Comparison of ENCODE assay signal across 16 cellular contexts in the genomic region with DNA sequence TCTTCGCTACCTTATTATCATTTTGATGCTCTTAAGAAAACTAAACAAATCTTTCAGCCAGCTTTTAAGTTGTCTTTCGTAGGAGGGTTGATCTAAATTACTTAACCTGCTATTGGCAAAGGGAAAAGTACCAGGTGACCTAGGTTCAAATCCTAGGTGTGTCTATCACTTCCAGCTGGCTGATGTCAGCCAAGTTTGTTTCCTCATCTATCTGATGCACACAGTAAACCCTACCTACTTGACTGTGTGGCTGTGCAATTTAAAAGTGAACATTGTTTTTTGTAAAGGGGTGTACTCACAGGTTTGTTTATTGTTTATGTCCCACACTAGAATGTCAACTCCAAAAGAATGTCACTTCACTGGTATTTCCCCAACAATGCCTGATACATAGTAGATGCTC. TPM values are rescaled to one million over a fixed set of nuclear protein-coding genes. Genes with fewer than 3 reads are reported as not detected.
DNase-seq lines count a peak whose midpoint lies in the region; ATAC-seq, FAIRE-seq and TF ChIP-seq lines count a peak whose summit lies in the region.
"Had no signal": no experiment of that assay in that cellular context is flagged by ENCODE, and none has a peak within 500 bp of the region (broad histone marks: within the 10 kb centered on the region; RNA-seq: fewer than 3 reads in every experiment).

No MANE protein-coding gene starts in this region.

- H3K27ac ChIP-seq in A549: peak overlapping the region; percentile 67 to 93
- peak overlapping the region in 1 of 3 donors; percentile 48 for H3K27ac ChIP-seq in right lobe of liver
- peak overlapping the region; percentile 45 for H3K27ac ChIP-seq in suprapubic skin
- H3K27ac ChIP-seq: BLaER1 treated with 17β-estradiol and CSF1 and Interleukin-3, amounts not matched to agents 10 nM and 100 nM; GM23248 had no signal

- TF ChIP-seq POLR2A in A549 (IDR thresholded peaks at IDR 0.05; ENCODE audit: low read length) (no peak), right lobe of liver (IDR thresholded peaks at IDR 0.05) (no peak), suprapubic skin (IDR thresholded peaks at IDR 0.05) (no peak)

- H3K4me2 ChIP-seq in A549: no peak overlapping the region

- TF ChIP-seq EP300 in A549 (IDR thresholded peaks at IDR 0.05) (no peak), suprapubic skin (IDR thresholded peaks at IDR 0.05) (no peak)

- TF ChIP-seq RAD21 in A549 (conservative IDR thresholded peaks at IDR 0.05 in 1 of 2, IDR thresholded peaks at IDR 0.05 in 1 of 2): no peak

- no peak for FAIRE-seq in A549 (lab: Jason Lieb, UNC)
- FAIRE-seq: H54 had no signal

- H3K4me1 ChIP-seq in A549: peaks cover 39% of the 10 kb centered on the region
- H3K4me1 ChIP-seq in right lobe of liver: peaks cover 0 to 30% (median 3%) of the 10 kb centered on the region in 4 donors
- H3K4me1 ChIP-seq in suprapubic skin: peaks cover 15% of the 10 kb centered on the region

- DNase-seq in A549 (ENCODE audit: low read depth in 1 of 2, low spot score in 1 of 2) (no peak), epithelial cell of esophagus (ENCODE audit: low read depth) (peak; percentile 59), right lobe of liver (peak in 1 of 3 donors; percentile 55), suprapubic skin (ENCODE audit: low spot score in 2 of 2) (no peak), globus pallidus (ENCODE audit: low spot score) (no peak)
- DNase-seq in effector CD4-positive, alpha-beta T cell: no peak
- DNase-seq: 8988T; ACHN; CD4-positive, CD25-positive, alpha-beta regulatory T cell; DMS53; GF-D8; GM23248 had no signal

- ATAC-seq in A549 (no peak; a peak in 1 of 6 replicates), right lobe of liver (peak; percentile 55 to 70 (median 63)), GM19023 (IDR thresholded peaks at IDR 0.05; ENCODE audit: unreplicated experiment) (no peak)
- ATAC-seq: HCT116 had no signal

- H3K36me3 ChIP-seq in right lobe of liver (no peaks in the 10 kb centered on the region), suprapubic skin (no peaks in the 10 kb centered on the region)
- H3K36me3 ChIP-seq: BLaER1 treated with 17β-estradiol and CSF1 and Interleukin-3, amounts not matched to agents 10 nM and 100 nM had no signal

- WGBS in A549 (ENCODE audit: missing lambda C conversion rate): 85% methylated on average over 2 of the region's 2 CpGs
- WGBS in right lobe of liver (ENCODE audit: insufficient coverage, low coverage, low lambda C conversion rate, missing lambda C conversion rate): 30% methylated on average over 2 of the region's 2 CpGs
- 36% methylated on average over 2 of the region's 2 CpGs for WGBS in suprapubic skin

- H3K9me3 ChIP-seq in A549 (no peaks in the 10 kb centered on the region), right lobe of liver (no peaks in the 10 kb centered on the region), suprapubic skin (no peaks in the 10 kb centered on the region)
- H3K9me3 ChIP-seq: BLaER1 treated with 17β-estradiol and CSF1 and Interleukin-3, amounts not matched to agents 10 nM and 100 nM had no signal

- H3K27me3 ChIP-seq in right lobe of liver: no peaks in the 10 kb centered on the region
- no peaks in the 10 kb centered on the region for H3K27me3 ChIP-seq in suprapubic skin
- H3K27me3 ChIP-seq: BLaER1 treated with 17β-estradiol and CSF1 and Interleukin-3, amounts not matched to agents 10 nM and 100 nM had no signal

- no peak for TF ChIP-seq CTCF in A549 (IDR thresholded peaks at IDR 0.05)
- no peak for TF ChIP-seq CTCF in epithelial cell of esophagus (IDR thresholded peaks at IDR 0.05; ENCODE audit: insufficient read depth, low read depth, low read length, missing control alignments)
- TF ChIP-seq CTCF in right lobe of liver (IDR thresholded peaks at IDR 0.05): no peak
- no peak for TF ChIP-seq CTCF in suprapubic skin (IDR thresholded peaks at IDR 0.05)

- POLR2A ChIA-PET in A549 (lab: Yijun Ruan, JAX): interaction anchor here (0.9 kb wide), 1 partner anchor 28 kb away, joined by 3 read pairs; no protein-coding TSS in a partner anchor

- no peak overlapping the region for H3K4me3 ChIP-seq in A549
- H3K4me3 ChIP-seq in epithelial cell of esophagus (ENCODE audit: low read length): no peak overlapping the region
- no peak overlapping the region for H3K4me3 ChIP-seq in right lobe of liver
- H3K4me3 ChIP-seq in suprapubic skin: no peak overlapping the region
- H3K4me3 ChIP-seq: BLaER1 treated with 17β-estradiol and CSF1 and Interleukin-3, amounts not matched to agents 10 nM and 100 nM; GM23248 had no signal

- intact Hi-C loops in right lobe of liver (cut with DNase I): no loop called here

- CTCF ChIA-PET in A549 (lab: Yijun Ruan, JAX): interaction anchor here (0.7 to 2.7 kb wide), 3 partner anchors 25 to 140 kb away, joined by 3 to 10 read pairs (median 3); no protein-coding TSS in a partner anchor

TF ChIP-seq in A549, 52 proteins besides CTCF, POLR2A, EP300 and RAD21:
- no peak for TF ChIP-seq REST (IDR thresholded peaks at IDR 0.05)
- TF ChIP-seq ZSCAN20 (CRISPR knock-in tag; IDR thresholded peaks at IDR 0.05): no peak
- TF ChIP-seq FOSL2 (IDR thresholded peaks at IDR 0.05): no peak
- TF ChIP-seq FOSL2 (CRISPR knock-in tag; IDR thresholded peaks at IDR 0.05): no peak

RNA-seq across cellular contexts. Expression of gene CAMK1D, which starts 21.9 kb away (rescaled TPM):
- polyA plus RNA-seq in A549 (2011; rRNA removed): 12.5 and 15.0 TPM in 2 replicates
- 3.2 and 4.0 TPM in 2 replicates for polyA plus RNA-seq in A549 (2012; cell fraction: cytosol; rRNA removed)
- polyA plus RNA-seq in A549 (2012; cell fraction: nucleus; rRNA removed): 4.1 and 5.6 TPM in 2 replicates
- polyA plus RNA-seq in A549 (2017; fragmentation: RNase III; extraction: RNeasy Plus Mini Kit Qiagen cat#74134 plus additional on column Dnase treatment): 6.5 to 7.5 TPM (median 6.6 TPM) in 3 replicates
- 10.0 and 10.2 TPM in 2 replicates for polyA minus RNA-seq in A549 (2011; rRNA and poly(A)+ RNA removed)
- total RNA-seq in right lobe of liver: 10 to 100 TPM in 3 of 6 experiments, 1 to 10 TPM in 3; 5.3 to 10.8 (median 9.5) TPM
- 10 to 100 TPM; 26.4 to 31.3 (median 30.2) TPM for total RNA-seq in suprapubic skin

Comparison
In these comparisons a context has a peak if more than half of its experiments do, and no peak if none do; other contexts are left out.
1. ATAC-seq: peak in right lobe of liver (4 of 4); none in A549 (0 of 2) and GM19023 (single experiment).